Comparison of ENCODE assay signal across 8 cellular contexts in genomic region chr15:56733131-56734012, GRCh38. TPM values are rescaled to one million over a fixed set of nuclear protein-coding genes. Genes with fewer than 3 reads are reported as not detected.
DNase-seq lines count a peak whose midpoint lies in the region; ATAC-seq and TF ChIP-seq lines count a peak whose summit lies in the region.

A gene with protein sequence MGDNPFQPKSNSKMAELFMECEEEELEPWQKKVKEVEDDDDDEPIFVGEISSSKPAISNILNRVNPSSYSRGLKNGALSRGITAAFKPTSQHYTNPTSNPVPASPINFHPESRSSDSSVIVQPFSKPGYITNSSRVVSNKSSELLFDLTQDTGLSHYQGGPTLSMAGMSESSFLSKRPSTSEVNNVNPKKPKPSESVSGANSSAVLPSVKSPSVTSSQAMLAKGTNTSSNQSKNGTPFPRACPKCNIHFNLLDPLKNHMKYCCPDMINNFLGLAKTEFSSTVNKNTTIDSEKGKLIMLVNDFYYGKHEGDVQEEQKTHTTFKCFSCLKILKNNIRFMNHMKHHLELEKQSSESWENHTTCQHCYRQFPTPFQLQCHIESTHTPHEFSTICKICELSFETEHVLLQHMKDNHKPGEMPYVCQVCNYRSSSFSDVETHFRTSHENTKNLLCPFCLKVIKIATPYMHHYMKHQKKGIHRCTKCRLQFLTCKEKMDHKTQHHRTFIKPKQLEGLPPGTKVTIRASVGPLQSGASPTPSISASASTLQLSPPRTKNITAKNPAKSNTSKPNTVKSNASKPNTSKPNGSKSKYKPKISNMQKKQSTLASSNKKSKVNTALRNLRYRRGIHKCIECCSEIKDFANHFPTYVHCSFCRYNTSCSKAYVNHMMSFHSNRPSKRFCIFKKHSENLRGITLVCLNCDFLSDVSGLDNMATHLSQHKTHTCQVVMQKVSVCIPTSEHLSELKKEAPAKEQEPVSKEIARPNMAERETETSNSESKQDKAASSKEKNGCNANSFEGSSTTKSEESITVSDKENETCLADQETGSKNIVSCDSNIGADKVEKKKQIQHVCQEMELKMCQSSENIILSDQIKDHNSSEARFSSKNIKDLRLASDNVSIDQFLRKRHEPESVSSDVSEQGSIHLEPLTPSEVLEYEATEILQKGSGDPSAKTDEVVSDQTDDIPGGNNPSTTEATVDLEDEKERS (minus strand): TSS chr15:56733509. CDS start chr15:56707109, 26,400 bp downstream.

- no peaks in the 10 kb centered on the region for H3K27me3 Mint-ChIP-seq in activated CD4-positive, alpha-beta memory T cell treated with anti-CD3 and anti-CD28 coated beads for 36 hours

- H3K27ac Mint-ChIP-seq in activated CD4-positive, alpha-beta memory T cell treated with anti-CD3 and anti-CD28 coated beads for 36 hours, result peak within 1 kb of the TSS; percentile 93

- CTCF ChIA-PET in activated CD4-positive, alpha-beta memory T cell treated with anti-CD3 and anti-CD28 coated beads for 36 hours (lab: Charles Lee), result interaction anchor here (1.4 to 1.7 kb wide), 2 partner anchors 12 to 53 kb away, joined by 4 to 5 read pairs; no protein-coding TSS in a partner anchor

- peak; percentile 83 for ATAC-seq in GM19324 (IDR thresholded peaks at IDR 0.05; ENCODE audit: low FRiP score, unreplicated experiment)
- ATAC-seq in HG03469 (IDR thresholded peaks at IDR 0.05; ENCODE audit: unreplicated experiment), result peak; percentile 39
- ATAC-seq in lower lobe of right lung, result peak; percentile 97 to 98

- peaks cover 18% of the 10 kb centered on the region for H3K36me3 Mint-ChIP-seq in activated CD4-positive, alpha-beta memory T cell treated with anti-CD3 and anti-CD28 coated beads for 36 hours

- H3K27ac ChIP-seq in lower lobe of right lung, result peak within 1 kb of the TSS; percentile 97

- POLR2A ChIA-PET in activated CD4-positive, alpha-beta memory T cell treated with anti-CD3 and anti-CD28 coated beads for 36 hours (lab: Charles Lee), result interaction anchor here (0.9 to 1.7 kb wide), 4 partner anchors 54 to 487 kb away, joined by 3 to 9 read pairs (median 4); partner anchors contain the start of gene TCF12

- H3K27me3 ChIP-seq in BE2C, result no peaks in the 10 kb centered on the region
- no peaks in the 10 kb centered on the region for H3K27me3 ChIP-seq in lower lobe of right lung (ENCODE audit: low read depth)

- no peak for TF ChIP-seq CTCF in BE2C (IDR thresholded peaks at IDR 0.05; ENCODE audit: low read depth, low read length)
- TF ChIP-seq CTCF in lower lobe of right lung (IDR thresholded peaks at IDR 0.05), result no peak

- peak within 1 kb of the TSS; percentile 93 for H3K4me3 Mint-ChIP-seq in activated CD4-positive, alpha-beta memory T cell treated with anti-CD3 and anti-CD28 coated beads for 36 hours

- no peaks in the 10 kb centered on the region for H3K4me1 ChIP-seq in BE2C
- peaks cover 43% of the 10 kb centered on the region for H3K4me1 ChIP-seq in lower lobe of right lung

- peak within 1 kb of the TSS; percentile 93 for H3K4me3 ChIP-seq in BE2C (ENCODE audit: low read depth, low read length)
- H3K4me3 ChIP-seq in lower lobe of right lung, result peak within 1 kb of the TSS; percentile 67

- intact Hi-C loops in activated CD4-positive, alpha-beta memory T cell treated with anti-CD3 and anti-CD28 coated beads for 36 hours (cut with micrococcal nuclease), result loop anchor here (2.0 to 10.0 kb wide), 5 partner anchors 33 to 489 kb away; partner anchors contain the start of genes RFX7 and TCF12
- intact Hi-C loops in lower lobe of right lung (cut with DNase I), result no loop called here

- H3K9me3 Mint-ChIP-seq in activated CD4-positive, alpha-beta memory T cell treated with anti-CD3 and anti-CD28 coated beads for 36 hours, result no peaks in the 10 kb centered on the region

- H3K9me3 ChIP-seq in BE2C (peaks cover 6% of the 10 kb centered on the region), lower lobe of right lung (no peaks in the 10 kb centered on the region)

- H3K36me3 ChIP-seq in BE2C (peaks cover 4% of the 10 kb centered on the region; the same call in 1 of the 2 replicates), lower lobe of right lung (no peaks in the 10 kb centered on the region)

- peak; percentile 90 for DNase-seq in BE2C
- peak; percentile 85 for DNase-seq in NCI-H526 treated with DMSO at 0.1 percent for 48 hours (lab: John Stamatoyannopoulos, UW)
- peak; percentile 85 for DNase-seq in activated CD4-positive, alpha-beta memory T cell treated with anti-CD3 and anti-CD28 coated beads for 36 hours
- peak; percentile 75 to 94 for DNase-seq in dermis microvascular lymphatic vessel endothelial cell (ENCODE audit: low read depth in 2 of 2)
- peak; percentile 95 for DNase-seq in lower lobe of right lung
- peak; percentile 48 to 80 (median 57) for DNase-seq in stimulated activated CD4-positive, alpha-beta T cell treated with anti-CD3 and anti-CD28 coated beads, TNF-alpha, amount 100 ng/mL, for 24 hours (ENCODE audit: low read depth in 3 of 3)

- H3K4me1 Mint-ChIP-seq in activated CD4-positive, alpha-beta memory T cell treated with anti-CD3 and anti-CD28 coated beads for 36 hours (ENCODE audit: low read depth), result peaks cover 30% of the 10 kb centered on the region

RNA-seq across cellular contexts. Expression of the gene that starts here (rescaled TPM):
- 6.8 TPM for polyA plus RNA-seq in BE2C (2012; ENCODE audit: insufficient read depth, insufficient read length, low read depth)
- 10 to 100 TPM; 18.0 to 19.3 TPM for total RNA-seq in activated CD4-positive, alpha-beta memory T cell treated with anti-CD3 and anti-CD28 coated beads for 36 hours
- total RNA-seq in dermis microvascular lymphatic vessel endothelial cell, result 15.3 and 20.4 TPM in 2 replicates
- 57.1 TPM for total RNA-seq in lower lobe of right lung

Comparison
In these comparisons a context has a peak if more than half of its experiments do, and no peak if none do; other contexts are left out.
1. Peak in every context shown above with its lines: DNase-seq, ATAC-seq, H3K4me3 ChIP-seq and H3K27ac ChIP-seq.
2. ATAC-seq: peak in every context shown above with its lines; median percentile 98 in lower lobe of right lung; 83 in GM19324; 39 in HG03469.